In the genomic region with DNA sequence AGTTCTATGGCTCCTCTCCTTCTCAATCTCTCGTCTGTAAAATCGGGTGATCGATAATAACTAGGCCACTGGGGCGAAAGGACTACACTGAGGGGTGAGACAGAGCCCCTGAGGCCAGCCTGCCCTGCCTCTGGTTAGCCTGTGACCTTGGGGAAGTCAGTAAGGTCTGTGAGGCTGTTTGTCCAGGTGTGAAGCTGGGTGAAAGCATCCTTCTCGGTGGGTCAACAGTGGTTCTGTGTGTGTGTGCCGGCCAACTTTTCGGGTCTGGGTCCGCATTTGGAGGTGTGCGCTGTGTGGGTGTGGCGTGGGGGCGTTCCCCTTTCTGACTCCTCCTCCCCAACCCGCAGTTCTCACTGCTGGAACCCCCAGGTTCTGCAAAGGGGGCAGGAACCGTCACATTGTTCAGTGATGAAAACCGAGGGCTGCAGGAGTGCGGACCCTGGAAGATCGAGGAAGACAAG, we compare ENCODE assay signal across 8 cellular contexts. TPM values are rescaled to one million over a fixed set of nuclear protein-coding genes. Genes with fewer than 3 reads are reported as not detected.
A peak's percentile ranks its signal among the peaks of the same experiment; 100 is the strongest.
DNase-seq lines count a peak whose midpoint lies in the region; ATAC-seq and TF ChIP-seq lines count a peak whose summit lies in the region.

No MANE protein-coding gene starts in this region.

- H3K4me3 Mint-ChIP-seq in activated CD4-positive, alpha-beta T cell treated with anti-CD3 and anti-CD28 coated beads for 36 hours, result peak overlapping the region; percentile 74
- H3K4me3 Mint-ChIP-seq in endodermal cell (peak overlapping the region; percentile 74), neural crest cell (peak overlapping the region; percentile 85)

- peak in 1 of 2 experiments; percentile 70 for DNase-seq in HL-60 (ENCODE audit: low read depth in 1 of 2, low spot score in 1 of 2)
- peak; percentile 80 for DNase-seq in activated CD4-positive, alpha-beta T cell treated with anti-CD3 and anti-CD28 coated beads for 36 hours
- peak; percentile 80 for DNase-seq in endodermal cell
- DNase-seq in neural crest cell (ENCODE audit: low read depth, low spot score), result no peak
- no peak for DNase-seq in NCI-H187 (lab: John Stamatoyannopoulos, UW)
- no peak for DNase-seq in GM13977 (ENCODE audit: low spot score)
- no peak for DNase-seq in NCI-H1105 (lab: John Stamatoyannopoulos, UW)
- no peak for DNase-seq in medulla oblongata (ENCODE audit: extremely low spot score)

- CTCF ChIA-PET in activated CD4-positive, alpha-beta T cell treated with anti-CD3 and anti-CD28 coated beads for 36 hours (lab: Charles Lee), result interaction anchor here (0.8 to 1.6 kb wide), 3 partner anchors 95 to 125 kb away, joined by 4 to 5 read pairs (median 5); no protein-coding TSS in a partner anchor

- H3K27ac Mint-ChIP-seq in activated CD4-positive, alpha-beta T cell treated with anti-CD3 and anti-CD28 coated beads for 36 hours, result peak overlapping the region; percentile 87
- H3K27ac Mint-ChIP-seq in endodermal cell (peak overlapping the region; percentile 93), neural crest cell (ENCODE audit: unreplicated experiment) (peak overlapping the region; percentile 67)

- peaks cover 2% of the 10 kb centered on the region for H3K36me3 ChIP-seq in endodermal cell (ENCODE audit: control insufficient read depth, insufficient read depth, low read length)

- POLR2A ChIA-PET in activated CD4-positive, alpha-beta T cell treated with anti-CD3 and anti-CD28 coated beads for 36 hours (lab: Charles Lee), result interaction anchor here (0.6 kb wide), 2 partner anchors 40 to 101 kb away, joined by 3 to 9 read pairs; no protein-coding TSS in a partner anchor

- H3K27ac ChIP-seq in HL-60 (replicated peaks), result peak overlapping the region; percentile 91
- H3K27ac ChIP-seq in endodermal cell (ENCODE audit: low read depth, low read length), result no peak overlapping the region

- ATAC-seq in activated CD4-positive, alpha-beta T cell treated with anti-CD3 and anti-CD28 coated beads for 36 hours, result peak; percentile 11

- H3K4me1 Mint-ChIP-seq in activated CD4-positive, alpha-beta T cell treated with anti-CD3 and anti-CD28 coated beads for 36 hours, result peaks cover 61% of the 10 kb centered on the region
- peaks cover 35% of the 10 kb centered on the region for H3K4me1 Mint-ChIP-seq in endodermal cell
- H3K4me1 Mint-ChIP-seq in neural crest cell, result peaks cover 31% of the 10 kb centered on the region

- WGBS in endodermal cell (ENCODE audit: insufficient coverage in 1 of 2, insufficient read length in 1 of 2), 2 experiments, result 39 to 64% methylated on average over 7 to 16 of the region's 16 CpGs

- no peaks in the 10 kb centered on the region for H3K9me3 ChIP-seq in endodermal cell (ENCODE audit: control insufficient read depth, low read length)

- no peaks in the 10 kb centered on the region for H3K36me3 Mint-ChIP-seq in activated CD4-positive, alpha-beta T cell treated with anti-CD3 and anti-CD28 coated beads for 36 hours (ENCODE audit: low read depth)
- H3K36me3 Mint-ChIP-seq in endodermal cell (ENCODE audit: low read depth), result no peaks in the 10 kb centered on the region
- no peaks in the 10 kb centered on the region for H3K36me3 Mint-ChIP-seq in neural crest cell (ENCODE audit: low read depth)

- H3K4me3 ChIP-seq in HL-60 (replicated peaks; ENCODE audit: insufficient read depth, low read length) (peak overlapping the region; percentile 60), endodermal cell (ENCODE audit: low read length) (peak overlapping the region; percentile 83)

- H3K27me3 Mint-ChIP-seq in activated CD4-positive, alpha-beta T cell treated with anti-CD3 and anti-CD28 coated beads for 36 hours, result no peaks in the 10 kb centered on the region
- no peaks in the 10 kb centered on the region for H3K27me3 Mint-ChIP-seq in endodermal cell (ENCODE audit: insufficient read depth)
- peaks cover 49% of the 10 kb centered on the region for H3K27me3 Mint-ChIP-seq in neural crest cell (ENCODE audit: low read depth)

- in situ Hi-C loops in GM13977 (cut with MboI; ENCODE audit: low pct_unique_long_range_greater_than_20kb, low sequenced_read_pairs, unreplicated experiment), result no loop called here

- H3K9ac ChIP-seq in endodermal cell (ENCODE audit: extremely low read depth, low read length, poor library complexity, severe bottlenecking), result peak overlapping the region; percentile 57

- no peak for TF ChIP-seq CTCF in HL-60 (IDR thresholded peaks at IDR 0.05; ENCODE audit: insufficient read depth, low read length)
- no peak for TF ChIP-seq CTCF in endodermal cell (conservative IDR thresholded peaks at IDR 0.05)
- no peak for TF ChIP-seq CTCF in neural crest cell (conservative IDR thresholded peaks at IDR 0.05)
- TF ChIP-seq CTCF in GM13977 (IDR thresholded peaks at IDR 0.05; ENCODE audit: extremely low read depth, insufficient read depth, missing control alignments), result no peak

- intact Hi-C loops in activated CD4-positive, alpha-beta T cell treated with anti-CD3 and anti-CD28 coated beads for 36 hours (cut with DNase I, micrococcal nuclease), result loop anchor here (2.0 to 10.0 kb wide), 4 partner anchors 55 to 127 kb away; a partner anchor contains a TSS

- peaks cover 12% of the 10 kb centered on the region for H3K4me1 ChIP-seq in endodermal cell (ENCODE audit: control insufficient read depth, insufficient read depth, low read length)

- no peaks in the 10 kb centered on the region for H3K9me3 Mint-ChIP-seq in activated CD4-positive, alpha-beta T cell treated with anti-CD3 and anti-CD28 coated beads for 36 hours (ENCODE audit: low read depth)
- no peaks in the 10 kb centered on the region for H3K9me3 Mint-ChIP-seq in endodermal cell
- H3K9me3 Mint-ChIP-seq in neural crest cell, result no peaks in the 10 kb centered on the region

- H3K27me3 ChIP-seq in HL-60 (ENCODE audit: insufficient read depth, poor library complexity, severe bottlenecking) (no peaks in the 10 kb centered on the region), endodermal cell (ENCODE audit: control insufficient read depth, insufficient read depth, low read length, poor library complexity, severe bottlenecking) (no peaks in the 10 kb centered on the region)

RNA-seq across cellular contexts. Expression of a gene that starts 5.0 kb away (rescaled TPM):
- total RNA-seq in activated CD4-positive, alpha-beta T cell treated with anti-CD3 and anti-CD28 coated beads for 36 hours, result 10 to 100 TPM; 61.6 to 62.9 TPM
- 100 to 1,000 TPM; 150 to 173 TPM for total RNA-seq in endodermal cell
- 123 TPM for polyA plus RNA-seq in endodermal cell (2013, experiment 1 of 2)
- polyA plus RNA-seq in endodermal cell (2013, experiment 2 of 2), result 111 TPM
- 93.8 and 97.1 TPM in 2 replicates for total RNA-seq in neural crest cell

RNA-seq across cellular contexts. Expression of a gene that starts 7.0 kb away (rescaled TPM):
- total RNA-seq in activated CD4-positive, alpha-beta T cell treated with anti-CD3 and anti-CD28 coated beads for 36 hours, result under 1 TPM; 0.37 to 0.61 TPM
- under 1 TPM; 0.37 to 0.89 TPM for total RNA-seq in endodermal cell
- polyA plus RNA-seq in endodermal cell (2013, experiment 1 of 2), result not detected
- not detected for polyA plus RNA-seq in endodermal cell (2013, experiment 2 of 2)
- not detected in 2 replicates for total RNA-seq in neural crest cell

Comparison
In these comparisons a context has a peak if more than half of its experiments do, and no peak if none do; other contexts are left out.
1. DNase-seq: peak in activated CD4-positive, alpha-beta T cell treated with anti-CD3 and anti-CD28 coated beads for 36 hours (single experiment) and endodermal cell (single experiment); none in neural crest cell (single experiment), NCI-H187 (0 of 2), GM13977 (single experiment), NCI-H1105 (single experiment) and medulla oblongata (single experiment).
2. Peak in every context shown above with its lines, with median percentiles within 50 percentile points of each other: H3K27ac Mint-ChIP-seq and H3K4me3 Mint-ChIP-seq.